ENCODE assay signal across 2 cellular contexts in the genomic region with DNA sequence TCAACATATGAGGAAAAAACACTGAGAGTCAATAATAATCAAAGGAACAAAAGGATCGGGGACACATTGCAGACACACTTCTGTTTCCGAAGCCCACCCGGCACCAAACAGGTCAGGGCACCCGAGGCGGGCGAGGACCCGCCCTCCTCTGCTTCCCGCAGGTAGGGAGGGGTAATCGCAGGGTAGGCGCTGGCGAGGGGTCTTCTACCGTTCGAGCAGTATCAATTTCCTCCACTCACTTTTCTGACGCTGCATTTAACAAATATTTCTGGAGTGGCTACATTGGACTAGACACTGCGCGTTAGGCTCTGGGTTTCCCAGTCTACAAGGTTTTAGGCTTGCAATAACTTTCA.
TF ChIP-seq lines count a peak whose summit lies in the region.

No MANE protein-coding gene starts in this region.

TF ChIP-seq in SK-N-SH, 30 proteins besides CTCF, POLR2A, EP300 and RAD21 (continued from another document):
- TF ChIP-seq, protein P1, sequence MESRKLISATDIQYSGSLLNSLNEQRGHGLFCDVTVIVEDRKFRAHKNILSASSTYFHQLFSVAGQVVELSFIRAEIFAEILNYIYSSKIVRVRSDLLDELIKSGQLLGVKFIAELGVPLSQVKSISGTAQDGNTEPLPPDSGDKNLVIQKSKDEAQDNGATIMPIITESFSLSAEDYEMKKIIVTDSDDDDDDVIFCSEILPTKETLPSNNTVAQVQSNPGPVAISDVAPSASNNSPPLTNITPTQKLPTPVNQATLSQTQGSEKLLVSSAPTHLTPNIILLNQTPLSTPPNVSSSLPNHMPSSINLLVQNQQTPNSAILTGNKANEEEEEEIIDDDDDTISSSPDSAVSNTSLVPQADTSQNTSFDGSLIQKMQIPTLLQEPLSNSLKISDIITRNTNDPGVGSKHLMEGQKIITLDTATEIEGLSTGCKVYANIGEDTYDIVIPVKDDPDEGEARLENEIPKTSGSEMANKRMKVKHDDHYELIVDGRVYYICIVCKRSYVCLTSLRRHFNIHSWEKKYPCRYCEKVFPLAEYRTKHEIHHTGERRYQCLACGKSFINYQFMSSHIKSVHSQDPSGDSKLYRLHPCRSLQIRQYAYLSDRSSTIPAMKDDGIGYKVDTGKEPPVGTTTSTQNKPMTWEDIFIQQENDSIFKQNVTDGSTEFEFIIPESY (IDR thresholded peaks at IDR 0.05; ENCODE audit: borderline replicate concordance, low read depth) = no peak

TF ChIP-seq in SK-N-SH treated with all-trans-retinoic acid at 6 μM for 48 hours, 23 proteins besides CTCF, POLR2A, EP300 and RAD21 (continued from another document):
- TF ChIP-seq, protein P2, sequence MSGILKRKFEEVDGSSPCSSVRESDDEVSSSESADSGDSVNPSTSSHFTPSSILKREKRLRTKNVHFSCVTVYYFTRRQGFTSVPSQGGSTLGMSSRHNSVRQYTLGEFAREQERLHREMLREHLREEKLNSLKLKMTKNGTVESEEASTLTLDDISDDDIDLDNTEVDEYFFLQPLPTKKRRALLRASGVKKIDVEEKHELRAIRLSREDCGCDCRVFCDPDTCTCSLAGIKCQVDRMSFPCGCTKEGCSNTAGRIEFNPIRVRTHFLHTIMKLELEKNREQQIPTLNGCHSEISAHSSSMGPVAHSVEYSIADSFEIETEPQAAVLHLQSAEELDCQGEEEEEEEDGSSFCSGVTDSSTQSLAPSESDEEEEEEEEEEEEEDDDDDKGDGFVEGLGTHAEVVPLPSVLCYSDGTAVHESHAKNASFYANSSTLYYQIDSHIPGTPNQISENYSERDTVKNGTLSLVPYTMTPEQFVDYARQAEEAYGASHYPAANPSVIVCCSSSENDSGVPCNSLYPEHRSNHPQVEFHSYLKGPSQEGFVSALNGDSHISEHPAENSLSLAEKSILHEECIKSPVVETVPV (CRISPR knock-in tag; IDR thresholded peaks at IDR 0.05) = no peak
- no peak for TF ChIP-seq ZNF565 (CRISPR knock-in tag; conservative IDR thresholded peaks at IDR 0.05; ENCODE audit: low read depth)
- TF ChIP-seq, protein P3, sequence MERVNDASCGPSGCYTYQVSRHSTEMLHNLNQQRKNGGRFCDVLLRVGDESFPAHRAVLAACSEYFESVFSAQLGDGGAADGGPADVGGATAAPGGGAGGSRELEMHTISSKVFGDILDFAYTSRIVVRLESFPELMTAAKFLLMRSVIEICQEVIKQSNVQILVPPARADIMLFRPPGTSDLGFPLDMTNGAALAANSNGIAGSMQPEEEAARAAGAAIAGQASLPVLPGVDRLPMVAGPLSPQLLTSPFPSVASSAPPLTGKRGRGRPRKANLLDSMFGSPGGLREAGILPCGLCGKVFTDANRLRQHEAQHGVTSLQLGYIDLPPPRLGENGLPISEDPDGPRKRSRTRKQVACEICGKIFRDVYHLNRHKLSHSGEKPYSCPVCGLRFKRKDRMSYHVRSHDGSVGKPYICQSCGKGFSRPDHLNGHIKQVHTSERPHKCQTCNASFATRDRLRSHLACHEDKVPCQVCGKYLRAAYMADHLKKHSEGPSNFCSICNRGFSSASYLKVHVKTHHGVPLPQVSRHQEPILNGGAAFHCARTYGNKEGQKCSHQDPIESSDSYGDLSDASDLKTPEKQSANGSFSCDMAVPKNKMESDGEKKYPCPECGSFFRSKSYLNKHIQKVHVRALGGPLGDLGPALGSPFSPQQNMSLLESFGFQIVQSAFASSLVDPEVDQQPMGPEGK (CRISPR knock-in tag; IDR thresholded peaks at IDR 0.05; ENCODE audit: borderline replicate concordance) = no peak
